15 cellular contexts compared by ENCODE assay signal in genomic region chr1:201496296-201496690, GRCh38. TPM values are rescaled to one million over a fixed set of nuclear protein-coding genes. Genes with fewer than 3 reads are reported as not detected.
DNase-seq lines count a peak whose midpoint lies in the region; ATAC-seq, FAIRE-seq and TF ChIP-seq lines count a peak whose summit lies in the region.
"Had no signal": no experiment of that assay in that cellular context is flagged by ENCODE, and none has a peak within 500 bp of the region (broad histone marks: within the 10 kb centered on the region; RNA-seq: fewer than 3 reads in every experiment).

No MANE protein-coding gene starts in this region.

- no peak for FAIRE-seq in small intestine (lab: Jason Lieb, UNC)
- FAIRE-seq: H54 had no signal

- H3K9ac ChIP-seq in liver (ENCODE audit: low read depth in 1 of 2, low read length in 2 of 2): no peak overlapping the region

- H3K27me3 ChIP-seq in breast epithelium (no peaks in the 10 kb centered on the region), liver (ENCODE audit: control insufficient read depth in 4 of 4, insufficient read depth in 4 of 4, low read length in 3 of 4) (no peaks in the 10 kb centered on the region), small intestine (ENCODE audit: control insufficient read depth in 2 of 2, insufficient read depth in 2 of 2, low read length in 2 of 2) (no peaks in the 10 kb centered on the region)

- intact Hi-C loops in breast epithelium (cut with DNase I; ENCODE audit: low total_unique reads): no loop called here

- H3K4me3 ChIP-seq in breast epithelium (peak overlapping the region in 2 of 3 donors; percentile 32 to 37), liver (ENCODE audit: low read depth in 1 of 3, low read length in 3 of 3) (no peak overlapping the region), small intestine (ENCODE audit: low read depth in 1 of 2, low read length in 2 of 2) (no peak overlapping the region)

- TF ChIP-seq RAD21 in liver (IDR thresholded peaks at IDR 0.05): no peak

- WGBS in liver: 68% methylated on average over 8 of the region's 8 CpGs
- 58 to 73% (median 72%) methylated on average over 8 of the region's 8 CpGs for WGBS in small intestine, 3 donors

- DNase-seq in DMS153 treated with DMSO at 0.1 percent for 48 hours (lab: John Stamatoyannopoulos, UW; ENCODE audit: unreplicated experiment) (peak; percentile 64), breast epithelium (ENCODE audit: low spot score in 2 of 2) (peak in 1 of 2 donors; percentile 48), small intestine (no peak), NCI-H128 (lab: John Stamatoyannopoulos, UW; ENCODE audit: unreplicated experiment) (no peak), cerebellar nuclear complex (lab: John Stamatoyannopoulos, UW) (no peak)
- DNase-seq in activated CD4-positive, CD25-positive, alpha-beta regulatory T cell (lab: John Stamatoyannopoulos, UW): no peak
- DNase-seq: CD8-positive, alpha-beta T cell; Karpas-422; NCI-H446; stimulated activated CD4-positive, alpha-beta T cell treated with anti-CD3 and anti-CD28 coated beads, Interleukin-1b, Interleukin-23, amount 100 ng/mL, for 48 hours; stimulated activated naive CD8-positive, alpha-beta T cell treated with anti-CD3 and anti-CD28 coated beads, Interleukin-15, amount 100 ng/mL, for 72 hours had no signal

- H3K4me1 ChIP-seq in breast epithelium (peaks cover 28 to 59% of the 10 kb centered on the region in 2 donors), liver (ENCODE audit: control insufficient read depth in 4 of 4, insufficient read depth in 4 of 4, low read length in 3 of 4) (peaks cover 23 to 84% (median 72%) of the 10 kb centered on the region in 4 donors), small intestine (ENCODE audit: control insufficient read depth in 2 of 2, insufficient read depth in 1 of 2, low read depth in 1 of 2, low read length in 1 of 2) (peaks cover 4 to 5% of the 10 kb centered on the region in 2 donors)

- peak overlapping the region; percentile 97 to 99 for H3K27ac ChIP-seq in breast epithelium
- H3K27ac ChIP-seq in liver (ENCODE audit: low read depth in 1 of 2, low read length in 2 of 2): peak overlapping the region; percentile 55 to 71
- H3K27ac ChIP-seq in small intestine (ENCODE audit: low read depth in 1 of 2, low read length in 1 of 2): peak overlapping the region; percentile 24 to 88
- H3K27ac ChIP-seq: VCaP had no signal

- H3K36me3 ChIP-seq in breast epithelium (no peaks in the 10 kb centered on the region), liver (ENCODE audit: control insufficient read depth in 4 of 4, insufficient read depth in 3 of 4, low read depth in 1 of 4, low read length in 3 of 4) (peaks cover 3 to 13% (median 7%) of the 10 kb centered on the region in 4 donors), small intestine (ENCODE audit: control insufficient read depth in 2 of 2, insufficient read depth in 2 of 2, low read length in 2 of 2) (peaks cover 0 to 6% of the 10 kb centered on the region in 2 donors)

- no peak for TF ChIP-seq POLR2A in breast epithelium (IDR thresholded peaks at IDR 0.05)

- TF ChIP-seq CTCF in breast epithelium (IDR thresholded peaks at IDR 0.05) (no peak), liver (IDR thresholded peaks at IDR 0.05; ENCODE audit: low read depth, low read length, missing input control) (no peak)

- no peaks in the 10 kb centered on the region for H3K9me3 ChIP-seq in breast epithelium
- H3K9me3 ChIP-seq in liver (ENCODE audit: control insufficient read depth in 4 of 4, low read length in 3 of 4): no peaks in the 10 kb centered on the region
- no peaks in the 10 kb centered on the region for H3K9me3 ChIP-seq in small intestine (ENCODE audit: control insufficient read depth, low read depth)

- ATAC-seq in HG03521 (IDR thresholded peaks at IDR 0.05; ENCODE audit: unreplicated experiment): no peak
- ATAC-seq: CD8-positive, alpha-beta T cell; stimulated activated naive CD8-positive, alpha-beta T cell treated with anti-CD3 and anti-CD28 coated beads, Interleukin-15, amount 100 ng/mL, for 72 hours had no signal

TF ChIP-seq in liver, 16 proteins besides CTCF, POLR2A, EP300 and RAD21:
- no peak for TF ChIP-seq JUND (IDR thresholded peaks at IDR 0.05)
- TF ChIP-seq ZBTB33 (IDR thresholded peaks at IDR 0.05): no peak
- no peak for TF ChIP-seq SP1 (IDR thresholded peaks at IDR 0.05)
- no peak for TF ChIP-seq TAF1 (conservative IDR thresholded peaks at IDR 0.05)

RNA-seq across cellular contexts. Expression of gene CSRP1, which starts 10.6 kb away (rescaled TPM):
- total RNA-seq in breast epithelium (1,000 to 10,000 TPM in 1 of 3 donors, 100 to 1,000 TPM in 2; 186 to 1,491 (median 767) TPM), liver (10 to 100 TPM; 42.7 to 96.9 TPM)
- polyA plus RNA-seq in liver (10 to 100 TPM; 49.3 to 87.2 TPM), small intestine (100 to 1,000 TPM in 2 of 3 donors, 10 to 100 TPM in 1; 98.6 to 181 (median 126) TPM)

RNA-seq across cellular contexts. Expression of gene PHLDA3, which starts 27.3 kb away (rescaled TPM):
- total RNA-seq in breast epithelium (100 to 1,000 TPM in 1 of 3 donors, 10 to 100 TPM in 2; 65.7 to 116 (median 92.7) TPM), liver (1 to 10 TPM in 1 of 2 donors, under 1 TPM in 1; 0.67 to 1.4 TPM)
- polyA plus RNA-seq in liver (1 to 10 TPM in 1 of 2 donors, under 1 TPM in 1; 0.36 to 2.2 TPM), small intestine (10 to 100 TPM in 1 of 3 donors, 1 to 10 TPM in 1, under 1 TPM in 1; 0.89 to 13.3 (median 5.7) TPM)

RNA-seq across cellular contexts. Expression of gene NAV1, which starts 42.6 kb away (rescaled TPM):
- total RNA-seq in breast epithelium (10 to 100 TPM; 11.3 to 31.5 (median 22.7) TPM), liver (1 to 10 TPM; 1.2 to 2.0 TPM)
- polyA plus RNA-seq in liver (1 to 10 TPM; 1.1 to 1.4 TPM), small intestine (1 to 10 TPM in 1 of 3 donors, under 1 TPM in 2; 0.67 to 6.4 (median 0.81) TPM)

Comparison
In these comparisons a context has a peak if more than half of its experiments do, and no peak if none do; other contexts are left out.
1. H3K4me3 ChIP-seq: peak in breast epithelium (2 of 3); none in liver (0 of 3) and small intestine (0 of 2).
2. RNA of gene PHLDA3, which starts 27.3 kb away (total RNA-seq): 65.7 to 116 TPM in breast epithelium; 0.67 to 1.4 TPM in liver; every median in the first group is over 10 times any median in the second.
3. RNA of gene NAV1, which starts 42.6 kb away (total RNA-seq): 11.3 to 31.5 TPM in breast epithelium; 1.2 to 2.0 TPM in liver; every median in the first group is over 4 times any median in the second.
4. Peak in every context shown above with its lines, with median percentiles within 50 percentile points of each other: H3K27ac ChIP-seq.